ENCODE assay signal across 20 cellular contexts in genomic region chr1:29946057-29946456, GRCh38.
DNase-seq lines count a peak whose midpoint lies in the region; ATAC-seq and TF ChIP-seq lines count a peak whose summit lies in the region.
"Had no signal": no experiment of that assay in that cellular context is flagged by ENCODE, and none has a peak within 500 bp of the region (broad histone marks: within the 10 kb centered on the region; RNA-seq: fewer than 3 reads in every experiment).

No MANE protein-coding gene starts in this region.

- H4K8ac ChIP-seq in neuronal stem cell (ENCODE audit: low read depth, low read length): no peak overlapping the region

- peaks cover 2% of the 10 kb centered on the region for H3K27me3 Mint-ChIP-seq in WTC11 (ENCODE audit: low read depth)

- H3K27ac Mint-ChIP-seq in WTC11: no peak overlapping the region
- H3K27ac Mint-ChIP-seq: CD4-positive, CD25-positive, alpha-beta regulatory T cell; CD8-positive, alpha-beta memory T cell had no signal

- no peaks in the 10 kb centered on the region for H3K36me3 Mint-ChIP-seq in WTC11
- H3K36me3 Mint-ChIP-seq: CD4-positive, CD25-positive, alpha-beta regulatory T cell; CD8-positive, alpha-beta memory T cell had no signal

- peak; percentile 36 for ATAC-seq in WTC11
- no peak for ATAC-seq in left lobe of liver
- ATAC-seq in HG02588 (IDR thresholded peaks at IDR 0.05; ENCODE audit: unreplicated experiment): no peak

- H3K9ac ChIP-seq in iPS-20b (ENCODE audit: low read depth, low read length) (peak overlapping the region; percentile 1; the same call in 1 of the 2 replicates), neuronal stem cell (ENCODE audit: low read depth, low read length, poor library complexity) (no peak overlapping the region)

- H2BK5ac ChIP-seq in neuronal stem cell (ENCODE audit: low read length): no peak overlapping the region

- H3K18ac ChIP-seq in neuronal stem cell (ENCODE audit: low read length): no peak overlapping the region

- no peaks in the 10 kb centered on the region; the same call in 1 of the 2 replicates for H3K27me3 ChIP-seq in H7 (ENCODE audit: control insufficient read depth, insufficient read depth, low read length)
- no peaks in the 10 kb centered on the region for H3K27me3 ChIP-seq in iPS-20b (ENCODE audit: insufficient read depth, low read length)
- no peaks in the 10 kb centered on the region for H3K27me3 ChIP-seq in neuronal stem cell (ENCODE audit: control insufficient read depth in 3 of 3, insufficient read depth in 3 of 3, low read depth in 1 of 3, low read length in 3 of 3)
- H3K27me3 ChIP-seq: BE2C had no signal

- DNase-seq in H7: peak; percentile 56
- no peak for DNase-seq in WTC11 (ENCODE audit: low spot score)
- DNase-seq in neuronal stem cell (ENCODE audit: low spot score): no peak
- no peak for DNase-seq in left lobe of liver (ENCODE audit: low spot score)
- DNase-seq in NCI-H526 (lab: John Stamatoyannopoulos, UW): no peak
- DNase-seq: ACHN; BE2C; C1 segment of cervical spinal cord; CD4-positive, CD25-positive, alpha-beta regulatory T cell; CD8-positive, alpha-beta memory T cell; COR-L47; DMS 273 treated with DMSO at 0.1 percent for 48 hours; DMS53; DND-41; GDM1; GOT3 had no signal

- CTCF ChIA-PET in WTC11 (lab: Charles Lee): interaction anchor here (1.0 kb wide), 2 partner anchors 46 to 153 kb away, joined by 3 to 4 read pairs; no protein-coding TSS in a partner anchor

- H2BK12ac ChIP-seq in neuronal stem cell (ENCODE audit: low read length): no peak overlapping the region

- TF ChIP-seq CTCF in WTC11 (IDR thresholded peaks at IDR 0.05): no peak

- no peaks in the 10 kb centered on the region for H3K36me3 ChIP-seq in H7 (replicated peaks; ENCODE audit: control insufficient read depth, insufficient read depth, low read length)
- H3K36me3 ChIP-seq in iPS-20b (ENCODE audit: insufficient read depth, low read depth, low read length): no peaks in the 10 kb centered on the region
- H3K36me3 ChIP-seq in neuronal stem cell (replicated peaks in 1 of 2; ENCODE audit: control insufficient read depth in 2 of 2, insufficient read depth in 2 of 2, low read length in 2 of 2): no peaks in the 10 kb centered on the region
- H3K36me3 ChIP-seq: BE2C, HAP-1 had no signal

- peaks cover 38% of the 10 kb centered on the region for H3K4me1 Mint-ChIP-seq in WTC11
- H3K4me1 Mint-ChIP-seq: CD4-positive, CD25-positive, alpha-beta regulatory T cell; CD8-positive, alpha-beta memory T cell had no signal

- H3K79me1 ChIP-seq in neuronal stem cell (ENCODE audit: low read depth, low read length): no peaks in the 10 kb centered on the region

- no peak overlapping the region for H3K4me3 Mint-ChIP-seq in WTC11
- H3K4me3 Mint-ChIP-seq: CD4-positive, CD25-positive, alpha-beta regulatory T cell; CD8-positive, alpha-beta memory T cell had no signal

- H2BK15ac ChIP-seq in neuronal stem cell (ENCODE audit: low read length): no peak overlapping the region

- POLR2A ChIA-PET in WTC11 (lab: Charles Lee): no interaction called here

- H3K9me3 Mint-ChIP-seq in WTC11: peaks cover 3% of the 10 kb centered on the region
- H3K9me3 Mint-ChIP-seq: CD4-positive, CD25-positive, alpha-beta regulatory T cell had no signal

- H3K4me1 ChIP-seq in iPS-20b (ENCODE audit: insufficient read depth, low read length) (peaks cover 9% of the 10 kb centered on the region), neuronal stem cell (ENCODE audit: control insufficient read depth in 2 of 2, insufficient read depth in 1 of 2, low read depth in 1 of 2, low read length in 2 of 2) (peaks cover 0 to 13% of the 10 kb centered on the region in 2 donors)
- H3K4me1 ChIP-seq: BE2C, HAP-1 had no signal

- H2BK120ac ChIP-seq in neuronal stem cell (ENCODE audit: low read depth, low read length): no peak overlapping the region

- H3K4ac ChIP-seq in neuronal stem cell (ENCODE audit: low read length): no peak overlapping the region

- H3K4me3 ChIP-seq in H7 (ENCODE audit: insufficient read depth, low read depth, low read length): no peak overlapping the region
- H3K4me3 ChIP-seq in iPS-20b (ENCODE audit: low read length): no peak overlapping the region
- H3K4me3 ChIP-seq in neuronal stem cell (ENCODE audit: low read length in 2 of 2): no peak overlapping the region
- H3K4me3 ChIP-seq: HAP-1 had no signal

- no CpG with 5 or more reads among the region's 3 CpGs for WGBS in neuronal stem cell (ENCODE audit: extremely low coverage in 2 of 2, insufficient read length in 2 of 2, insufficient replicate concordance in 1 of 2), 2 donors

- no peak overlapping the region for H2AK5ac ChIP-seq in neuronal stem cell (ENCODE audit: low read depth, low read length)

- H3K14ac ChIP-seq in neuronal stem cell (ENCODE audit: low read length): peak overlapping the region; percentile 10

- no peak overlapping the region for H4K91ac ChIP-seq in neuronal stem cell (ENCODE audit: low read depth, low read length, poor library complexity)

- H3K4me2 ChIP-seq in neuronal stem cell (ENCODE audit: insufficient read depth, low read length, poor library complexity, severe bottlenecking): no peak overlapping the region

- H3K9me3 ChIP-seq in iPS-20b (ENCODE audit: insufficient read depth, low read depth, low read length) (no peaks in the 10 kb centered on the region), neuronal stem cell (replicated peaks in 1 of 2; ENCODE audit: control insufficient read depth in 2 of 2, insufficient read depth in 1 of 2, low read depth in 1 of 2, low read length in 2 of 2) (no peaks in the 10 kb centered on the region)
- H3K9me3 ChIP-seq: BE2C, HAP-1 had no signal

- H3K27ac ChIP-seq in iPS-20b (ENCODE audit: low read length): no peak overlapping the region
- H3K27ac ChIP-seq in neuronal stem cell (replicated peaks; ENCODE audit: low read length): no peak overlapping the region
- H3K27ac ChIP-seq: HL-60 had no signal

- H3K23ac ChIP-seq in neuronal stem cell (ENCODE audit: low read depth, low read length, poor library complexity): no peak overlapping the region

- H2AFZ ChIP-seq in neuronal stem cell (ENCODE audit: low read length): no peak overlapping the region

TF ChIP-seq in WTC11, 78 proteins besides CTCF, POLR2A, EP300 and RAD21:
- TF ChIP-seq JUN (CRISPR knock-in tag; IDR thresholded peaks at IDR 0.05) (no peak), EMX1 (CRISPR knock-in tag; IDR thresholded peaks at IDR 0.05) (no peak), MAX (CRISPR knock-in tag; IDR thresholded peaks at IDR 0.05) (no peak), ZMAT4 (CRISPR knock-in tag; IDR thresholded peaks at IDR 0.05) (no peak), E2F4 (CRISPR knock-in tag; IDR thresholded peaks at IDR 0.05; ENCODE audit: borderline replicate concordance, low read depth) (no peak), NR3C1 (CRISPR knock-in tag; conservative IDR thresholded peaks at IDR 0.05; ENCODE audit: low read depth) (no peak), ATF2 (CRISPR knock-in tag; IDR thresholded peaks at IDR 0.05; ENCODE audit: borderline replicate concordance, low read depth) (no peak), CBFB (CRISPR knock-in tag; IDR thresholded peaks at IDR 0.05; ENCODE audit: low read depth) (no peak), IRF2 (CRISPR knock-in tag; IDR thresholded peaks at IDR 0.05; ENCODE audit: borderline replicate concordance, low read depth) (no peak), ZNF671 (CRISPR knock-in tag; IDR thresholded peaks at IDR 0.05) (no peak), SP1 (CRISPR knock-in tag; conservative IDR thresholded peaks at IDR 0.05) (no peak), NFYB (CRISPR knock-in tag; conservative IDR thresholded peaks at IDR 0.05; ENCODE audit: low read depth) (no peak), KAT7 (CRISPR knock-in tag; IDR thresholded peaks at IDR 0.05; ENCODE audit: borderline replicate concordance) (no peak), GABPB1 (CRISPR knock-in tag; IDR thresholded peaks at IDR 0.05) (no peak)
TF ChIP-seq in WTC11: peak in this region for 0.
